Comparison of ENCODE assay signal across 22 cellular contexts in the genomic region with DNA sequence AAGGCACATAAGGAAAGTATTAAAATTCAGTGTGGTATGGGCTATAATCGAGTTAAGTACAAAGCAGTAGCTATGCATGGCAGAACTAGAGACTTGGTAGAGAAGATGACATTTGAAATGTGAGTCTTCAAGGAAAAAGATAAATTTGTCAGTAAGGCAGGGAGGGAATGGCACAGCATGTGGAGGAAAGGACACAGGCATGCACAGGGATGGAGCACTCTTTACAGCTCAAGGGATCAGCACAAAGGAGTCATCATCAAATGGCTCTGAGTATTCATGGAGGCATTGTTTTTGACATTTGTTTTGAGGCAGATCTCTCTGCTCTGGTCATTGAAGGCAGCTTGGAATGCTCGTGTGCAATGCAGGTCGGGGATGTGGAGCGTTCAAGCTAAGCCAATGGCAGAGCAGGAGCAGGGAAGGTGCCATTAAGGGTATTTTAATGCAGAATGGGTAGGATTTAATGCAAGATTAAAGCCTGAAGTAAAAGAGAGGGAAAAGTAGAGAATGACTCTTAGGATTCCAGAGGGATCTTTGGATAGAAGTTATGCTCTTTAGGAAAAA.
A peak's percentile ranks its signal among the peaks of the same experiment; 100 is the strongest.
DNase-seq lines count a peak whose midpoint lies in the region; ATAC-seq and TF ChIP-seq lines count a peak whose summit lies in the region.
"Had no signal": no experiment of that assay in that cellular context is flagged by ENCODE, and none has a peak within 500 bp of the region (broad histone marks: within the 10 kb centered on the region; RNA-seq: fewer than 3 reads in every experiment).

No MANE protein-coding gene starts in this region.

- 76% methylated on average over 4 of the region's 4 CpGs for WGBS in esophagus muscularis mucosa

- TF ChIP-seq EP300 in esophagus muscularis mucosa (IDR thresholded peaks at IDR 0.05): no peak

- ATAC-seq in GM23338 (peak; percentile 49; the same call in 1 of the 3 replicates), WTC11 (peak; percentile 78)
- ATAC-seq: CD8-positive, alpha-beta T cell; GM12878 had no signal

- TF ChIP-seq CTCF in GM23338 (conservative IDR thresholded peaks at IDR 0.05; ENCODE audit: low read depth in 2 of 2): no peak
- no peak for TF ChIP-seq CTCF in WTC11 (IDR thresholded peaks at IDR 0.05)
- TF ChIP-seq CTCF in esophagus muscularis mucosa (IDR thresholded peaks at IDR 0.05): no peak
- TF ChIP-seq CTCF in neural progenitor cell (IDR thresholded peaks at IDR 0.05): no peak

- no peak overlapping the region for H3K9ac ChIP-seq in neural progenitor cell
- H3K9ac ChIP-seq: BLaER1 had no signal

- H2AFZ ChIP-seq in GM23338 (no peak overlapping the region), neural progenitor cell (replicated peaks) (no peak overlapping the region)

- H3K79me2 ChIP-seq in GM23338 (replicated peaks; ENCODE audit: insufficient read depth) (no peaks in the 10 kb centered on the region), neural progenitor cell (ENCODE audit: low read depth) (no peaks in the 10 kb centered on the region)

- H3K9me2 ChIP-seq in GM23338 (ENCODE audit: insufficient read depth): no peaks in the 10 kb centered on the region

- H3K27ac Mint-ChIP-seq in GM23338 (no peak overlapping the region), WTC11 (peak overlapping the region; percentile 4; the same call in 1 of the 2 replicates), neural progenitor cell (no peak overlapping the region)
- H3K27ac Mint-ChIP-seq: B cell; CD8-positive, alpha-beta T cell; HFFc6 had no signal

- CTCF ChIA-PET in WTC11 (lab: Charles Lee): no interaction called here

- POLR2A ChIA-PET in WTC11 (lab: Charles Lee): no interaction called here

- no peaks in the 10 kb centered on the region for H3K27me3 ChIP-seq in GM23338 (ENCODE audit: insufficient read depth)
- no peaks in the 10 kb centered on the region for H3K27me3 ChIP-seq in esophagus muscularis mucosa
- H3K27me3 ChIP-seq in neural progenitor cell: no peaks in the 10 kb centered on the region
- H3K27me3 ChIP-seq: BLaER1 had no signal

- H3K27me3 Mint-ChIP-seq in GM23338 (ENCODE audit: insufficient read depth, low read depth, poor library complexity) (peaks cover 5% of the 10 kb centered on the region), WTC11 (ENCODE audit: low read depth) (peaks cover 16% of the 10 kb centered on the region; the same call in 1 of the 2 replicates), neural progenitor cell (ENCODE audit: insufficient read depth, low read depth) (peaks cover 6% of the 10 kb centered on the region)

- no peaks in the 10 kb centered on the region for H3F3A ChIP-seq in GM23338 (replicated peaks; ENCODE audit: low read depth)
- H3F3A ChIP-seq in neural progenitor cell (ENCODE audit: low read depth): no peaks in the 10 kb centered on the region

- H3K4me2 ChIP-seq in GM23338: no peak overlapping the region
- H3K4me2 ChIP-seq in neural progenitor cell: no peak overlapping the region

- peaks cover 27% of the 10 kb centered on the region for H3K36me3 Mint-ChIP-seq in GM23338 (ENCODE audit: low read depth)
- peaks cover 47% of the 10 kb centered on the region for H3K36me3 Mint-ChIP-seq in WTC11
- H3K36me3 Mint-ChIP-seq in neural progenitor cell: no peaks in the 10 kb centered on the region
- H3K36me3 Mint-ChIP-seq: CD4-positive, CD25-positive, alpha-beta regulatory T cell; CD8-positive, alpha-beta T cell had no signal

- no peak overlapping the region for H3K4me3 ChIP-seq in GM23338
- no peak overlapping the region for H3K4me3 ChIP-seq in esophagus muscularis mucosa
- no peak overlapping the region for H3K4me3 ChIP-seq in neural progenitor cell
- H3K4me3 ChIP-seq: BLaER1, GM12878, HAP-1 had no signal

- H3K9me3 ChIP-seq in esophagus muscularis mucosa (peaks cover 0 to 19% (median 9%) of the 10 kb centered on the region in 4 donors), neural progenitor cell (ENCODE audit: low read depth) (no peaks in the 10 kb centered on the region)

- no peaks in the 10 kb centered on the region for H3K4me1 ChIP-seq in GM23338 (ENCODE audit: insufficient read depth)
- H3K4me1 ChIP-seq in esophagus muscularis mucosa: peaks cover 0 to 5% (median 0%) of the 10 kb centered on the region in 4 donors
- no peaks in the 10 kb centered on the region for H3K4me1 ChIP-seq in neural progenitor cell
- H3K4me1 ChIP-seq: Caco-2 had no signal

- intact Hi-C loops in esophagus muscularis mucosa (cut with DNase I): no loop called here

- DNase-seq in GM23338 (ENCODE audit: low spot score) (peak; percentile 26), WTC11 (ENCODE audit: low spot score) (no peak), esophagus muscularis mucosa (ENCODE audit: extremely low spot score) (peak; percentile 62), neural progenitor cell (ENCODE audit: low spot score) (peak; percentile 9), H4 (ENCODE audit: low spot score) (no peak), DMS53 treated with DMSO at 0.1 percent for 48 hours (lab: John Stamatoyannopoulos, UW; ENCODE audit: unreplicated experiment) (no peak)
- DNase-seq in stimulated activated CD8-positive, alpha-beta memory T cell treated with anti-CD3 and anti-CD28 coated beads, Interleukin-4, amount 100 ng/mL, for 48 hours: no peak
- DNase-seq: Caco-2; CD4-positive, CD25-positive, alpha-beta regulatory T cell; CD8-positive, alpha-beta T cell; DMS153; DMS79; EL; GDM1; GOT3; HFFc6 had no signal

- H4K20me1 ChIP-seq in GM23338 (replicated peaks; ENCODE audit: insufficient read depth) (no peaks in the 10 kb centered on the region), neural progenitor cell (ENCODE audit: low read depth) (no peaks in the 10 kb centered on the region)
- H4K20me1 ChIP-seq: BLaER1 had no signal

- TF ChIP-seq POLR2A in esophagus muscularis mucosa (IDR thresholded peaks at IDR 0.05; ENCODE audit: low read depth): no peak

- H3K27ac ChIP-seq in GM23338 (ENCODE audit: low read depth): no peak overlapping the region
- no peak overlapping the region for H3K27ac ChIP-seq in esophagus muscularis mucosa (replicated peaks in 1 of 4)
- H3K27ac ChIP-seq in neural progenitor cell: no peak overlapping the region
- H3K27ac ChIP-seq: 22Rv1, BLaER1, C4-2B had no signal

- peaks cover 34% of the 10 kb centered on the region for H3K9me3 Mint-ChIP-seq in GM23338
- H3K9me3 Mint-ChIP-seq in WTC11: peaks cover 47% of the 10 kb centered on the region
- peaks cover 19% of the 10 kb centered on the region for H3K9me3 Mint-ChIP-seq in neural progenitor cell

- H3K4me1 Mint-ChIP-seq in GM23338 (peaks cover 7% of the 10 kb centered on the region), WTC11 (peaks cover 15% of the 10 kb centered on the region), neural progenitor cell (no peaks in the 10 kb centered on the region)
- H3K4me1 Mint-ChIP-seq: B cell; CD4-positive, CD25-positive, alpha-beta regulatory T cell had no signal

- H3K36me3 ChIP-seq in GM23338 (ENCODE audit: insufficient read depth): peaks cover 11% of the 10 kb centered on the region
- H3K36me3 ChIP-seq in esophagus muscularis mucosa: no peaks in the 10 kb centered on the region
- H3K36me3 ChIP-seq in neural progenitor cell: no peaks in the 10 kb centered on the region
- H3K36me3 ChIP-seq: BLaER1, HAP-1 had no signal

- H3K4me3 Mint-ChIP-seq in GM23338 (no peak overlapping the region), WTC11 (no peak overlapping the region), neural progenitor cell (no peak overlapping the region)
- H3K4me3 Mint-ChIP-seq: B cell; CD4-positive, CD25-positive, alpha-beta regulatory T cell; CD8-positive, alpha-beta T cell; HFFc6 had no signal

TF ChIP-seq in GM23338, 12 proteins besides CTCF, POLR2A, EP300 and RAD21:
- TF ChIP-seq NANOG (IDR thresholded peaks at IDR 0.05; ENCODE audit: borderline replicate concordance): no peak
- no peak for TF ChIP-seq EZH2phosphoT487 (IDR thresholded peaks at IDR 0.05; ENCODE audit: unreplicated experiment)
TF ChIP-seq in GM23338: peak in this region for 0.

TF ChIP-seq in WTC11, 78 proteins besides CTCF, POLR2A, EP300 and RAD21 (continues in another document):
- TF ChIP-seq, protein P1, sequence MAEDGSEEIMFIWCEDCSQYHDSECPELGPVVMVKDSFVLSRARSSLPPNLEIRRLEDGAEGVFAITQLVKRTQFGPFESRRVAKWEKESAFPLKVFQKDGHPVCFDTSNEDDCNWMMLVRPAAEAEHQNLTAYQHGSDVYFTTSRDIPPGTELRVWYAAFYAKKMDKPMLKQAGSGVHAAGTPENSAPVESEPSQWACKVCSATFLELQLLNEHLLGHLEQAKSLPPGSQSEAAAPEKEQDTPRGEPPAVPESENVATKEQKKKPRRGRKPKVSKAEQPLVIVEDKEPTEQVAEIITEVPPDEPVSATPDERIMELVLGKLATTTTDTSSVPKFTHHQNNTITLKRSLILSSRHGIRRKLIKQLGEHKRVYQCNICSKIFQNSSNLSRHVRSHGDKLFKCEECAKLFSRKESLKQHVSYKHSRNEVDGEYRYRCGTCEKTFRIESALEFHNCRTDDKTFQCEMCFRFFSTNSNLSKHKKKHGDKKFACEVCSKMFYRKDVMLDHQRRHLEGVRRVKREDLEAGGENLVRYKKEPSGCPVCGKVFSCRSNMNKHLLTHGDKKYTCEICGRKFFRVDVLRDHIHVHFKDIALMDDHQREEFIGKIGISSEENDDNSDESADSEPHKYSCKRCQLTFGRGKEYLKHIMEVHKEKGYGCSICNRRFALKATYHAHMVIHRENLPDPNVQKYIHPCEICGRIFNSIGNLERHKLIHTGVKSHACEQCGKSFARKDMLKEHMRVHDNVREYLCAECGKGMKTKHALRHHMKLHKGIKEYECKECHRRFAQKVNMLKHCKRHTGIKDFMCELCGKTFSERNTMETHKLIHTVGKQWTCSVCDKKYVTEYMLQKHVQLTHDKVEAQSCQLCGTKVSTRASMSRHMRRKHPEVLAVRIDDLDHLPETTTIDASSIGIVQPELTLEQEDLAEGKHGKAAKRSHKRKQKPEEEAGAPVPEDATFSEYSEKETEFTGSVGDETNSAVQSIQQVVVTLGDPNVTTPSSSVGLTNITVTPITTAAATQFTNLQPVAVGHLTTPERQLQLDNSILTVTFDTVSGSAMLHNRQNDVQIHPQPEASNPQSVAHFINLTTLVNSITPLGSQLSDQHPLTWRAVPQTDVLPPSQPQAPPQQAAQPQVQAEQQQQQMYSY (CRISPR knock-in tag; IDR thresholded peaks at IDR 0.05): no peak
- TF ChIP-seq ATF1 (CRISPR knock-in tag; IDR thresholded peaks at IDR 0.05): no peak
- TF ChIP-seq CREB1 (CRISPR knock-in tag; IDR thresholded peaks at IDR 0.05): no peak

Comparison
In these comparisons a context has a peak if more than half of its experiments do, and no peak if none do; other contexts are left out.
1. DNase-seq: peak in GM23338 (single experiment), esophagus muscularis mucosa (single experiment) and neural progenitor cell (single experiment); none in WTC11 (single experiment), H4 (single experiment), DMS53 treated with DMSO at 0.1 percent for 48 hours (single experiment) and stimulated activated CD8-positive, alpha-beta memory T cell treated with anti-CD3 and anti-CD28 coated beads, Interleukin-4, amount 100 ng/mL, for 48 hours (single experiment).